ENCODE assay signal across 16 cellular contexts in genomic region chr17:7211512-7212277, GRCh38. TPM values are rescaled to one million over a fixed set of nuclear protein-coding genes. Genes with fewer than 3 reads are reported as not detected.
DNase-seq lines count a peak whose midpoint lies in the region; ATAC-seq and TF ChIP-seq lines count a peak whose summit lies in the region.
"Had no signal": no experiment of that assay in that cellular context is flagged by ENCODE, and none has a peak within 500 bp of the region (broad histone marks: within the 10 kb centered on the region; RNA-seq: fewer than 3 reads in every experiment).

No MANE protein-coding gene starts in this region.

- TF ChIP-seq POLR2A in vagina (IDR thresholded peaks at IDR 0.05), result no peak

- H3K27me3 ChIP-seq in right cardiac atrium (ENCODE audit: control insufficient read depth, insufficient read depth), result no peaks in the 10 kb centered on the region
- H3K27me3 ChIP-seq in heart right ventricle, result no peaks in the 10 kb centered on the region
- no peaks in the 10 kb centered on the region for H3K27me3 ChIP-seq in vagina
- H3K27me3 ChIP-seq: uterus had no signal

- H3K9me3 ChIP-seq in right cardiac atrium (ENCODE audit: control insufficient read depth, low read length) (no peaks in the 10 kb centered on the region), heart right ventricle (no peaks in the 10 kb centered on the region), iPS-18c (ENCODE audit: control insufficient read depth, insufficient read depth, low read length) (no peaks in the 10 kb centered on the region), vagina (no peaks in the 10 kb centered on the region)
- H3K9me3 ChIP-seq: prostate gland, uterus had no signal

- no peak for ATAC-seq in right cardiac atrium
- no peak for ATAC-seq in heart right ventricle
- ATAC-seq in HG02840 (IDR thresholded peaks at IDR 0.05; ENCODE audit: low FRiP score, unreplicated experiment), result no peak
- ATAC-seq in HG02588 (IDR thresholded peaks at IDR 0.05; ENCODE audit: unreplicated experiment), result no peak
- no peak for ATAC-seq in GM19324 (IDR thresholded peaks at IDR 0.05; ENCODE audit: low FRiP score, unreplicated experiment)
- ATAC-seq: activated CD4-positive, CD25-positive, alpha-beta regulatory T cell treated with anti-CD3 and anti-CD28 coated beads, Interleukin-2, amount 50 U/mL, for 24 hours; effector memory CD8-positive, alpha-beta T cell; stimulated activated effector memory CD8-positive, alpha-beta T cell treated with anti-CD3 and anti-CD28 coated beads, Interleukin-12 subunit alpha, Interleukin-12 subunit beta, amount 100 ng/mL, for 72 hours had no signal

- no peak for TF ChIP-seq CTCF in heart right ventricle (IDR thresholded peaks at IDR 0.05)
- TF ChIP-seq CTCF in vagina (IDR thresholded peaks at IDR 0.05), result no peak

- no peaks in the 10 kb centered on the region for H3K4me1 ChIP-seq in right cardiac atrium (ENCODE audit: control insufficient read depth, insufficient read depth, low read length)
- peaks cover 4 to 36% (median 28%) of the 10 kb centered on the region in 9 donors for H3K4me1 ChIP-seq in heart right ventricle
- peaks cover 58% of the 10 kb centered on the region for H3K4me1 ChIP-seq in vagina
- H3K4me1 ChIP-seq: prostate gland had no signal

- DNase-seq in right cardiac atrium (peak in 2 of 3 donors; percentile 48 to 56), heart right ventricle (no peak), caudate nucleus (lab: John Stamatoyannopoulos, UW) (no peak), vagina (ENCODE audit: extremely low spot score in 2 of 2) (no peak)
- DNase-seq: activated T-cell treated with anti-CD3 and anti-CD28 coated beads for 4 hours; effector memory CD8-positive, alpha-beta T cell; GOT3; SW 1271; uterus had no signal

- intact Hi-C loops in right cardiac atrium (cut with DNase I), result no loop called here
- intact Hi-C loops in heart right ventricle (cut with DNase I), result no loop called here
- intact Hi-C loops in vagina (cut with DNase I), result no loop called here

- H3K27ac ChIP-seq in right cardiac atrium (ENCODE audit: low read length), result no peak overlapping the region
- H3K27ac ChIP-seq in heart right ventricle, result no peak overlapping the region
- peak overlapping the region; percentile 36 for H3K27ac ChIP-seq in caudate nucleus (ENCODE audit: low read depth, low read length)
- H3K27ac ChIP-seq in vagina, result no peak overlapping the region
- H3K27ac ChIP-seq: prostate gland had no signal

- H3K4me3 ChIP-seq in right cardiac atrium (ENCODE audit: low read length), result no peak overlapping the region
- peak overlapping the region in 4 of 10 donors; percentile 7 to 30 (median 12) for H3K4me3 ChIP-seq in heart right ventricle
- peak overlapping the region; percentile 58 for H3K4me3 ChIP-seq in iPS-18c (ENCODE audit: insufficient read depth, low read depth, low read length)
- peak overlapping the region; percentile 24 to 29 for H3K4me3 ChIP-seq in vagina
- H3K4me3 ChIP-seq: prostate gland had no signal

- 40% methylated on average over 34 of the region's 36 CpGs for WGBS in right cardiac atrium
- WGBS in heart right ventricle, 2 donors, result 44 to 50% methylated on average over 23 to 36 of the region's 36 CpGs

- H3K36me3 ChIP-seq in heart right ventricle, result no peaks in the 10 kb centered on the region
- no peaks in the 10 kb centered on the region for H3K36me3 ChIP-seq in vagina
- H3K36me3 ChIP-seq: prostate gland, uterus had no signal

RNA-seq across cellular contexts. Expression of gene DLG4, which starts 7.9 kb away (rescaled TPM):
- total RNA-seq in right cardiac atrium (10 to 100 TPM; 28.7 to 36.2 (median 31.5) TPM), heart right ventricle (10 to 100 TPM; 13.0 to 22.1 (median 16.7) TPM), vagina (23.3 TPM)
- polyA plus RNA-seq in right cardiac atrium (23.3 TPM), heart right ventricle (10 to 100 TPM in 1 of 2 donors, 1 to 10 TPM in 1; 5.4 to 27.8 TPM)

RNA-seq across cellular contexts. Expression of gene ACADVL, which starts 8.0 kb away (rescaled TPM):
- total RNA-seq in right cardiac atrium (1,000 to 10,000 TPM in 3 of 4 donors, 100 to 1,000 TPM in 1; 896 to 1,154 (median 1,049) TPM), heart right ventricle (1,000 to 10,000 TPM in 7 of 10 donors, 100 to 1,000 TPM in 3; 951 to 2,054 (median 1,322) TPM), vagina (957 TPM)
- polyA plus RNA-seq in right cardiac atrium (1,142 TPM), heart right ventricle (1,000 to 10,000 TPM in 1 of 2 donors, 100 to 1,000 TPM in 1; 807 to 4,806 TPM)

RNA-seq across cellular contexts. Expression of gene DVL2, which starts 22.6 kb away (rescaled TPM):
- total RNA-seq in right cardiac atrium, result 10 to 100 TPM; 20.0 to 26.1 (median 23.4) TPM
- polyA plus RNA-seq in right cardiac atrium, result 14.6 TPM
- 10 to 100 TPM; 14.1 to 25.6 (median 18.0) TPM for total RNA-seq in heart right ventricle
- polyA plus RNA-seq in heart right ventricle, result 10 to 100 TPM in 1 of 2 donors, 1 to 10 TPM in 1; 10.0 to 23.0 TPM
- 53.0 TPM for total RNA-seq in vagina

RNA-seq across cellular contexts. Expression of gene PHF23, which starts 27.6 kb away (rescaled TPM):
- total RNA-seq in right cardiac atrium (10 to 100 TPM; 22.2 to 30.4 (median 24.5) TPM), heart right ventricle (10 to 100 TPM; 17.7 to 24.5 (median 22.6) TPM), vagina (24.8 TPM)
- polyA plus RNA-seq in right cardiac atrium (18.8 TPM), heart right ventricle (10 to 100 TPM; 16.1 to 25.0 TPM)

RNA-seq across cellular contexts. Expression of gene GABARAP, which starts 30.6 kb away (rescaled TPM):
- total RNA-seq in right cardiac atrium (100 to 1,000 TPM; 492 to 540 (median 522) TPM), heart right ventricle (100 to 1,000 TPM; 440 to 567 (median 501) TPM), vagina (395 TPM)
- polyA plus RNA-seq in right cardiac atrium (741 TPM), heart right ventricle (100 to 1,000 TPM; 540 to 733 TPM)

Comparison
In these comparisons a context has a peak if more than half of its experiments do, and no peak if none do; other contexts are left out.
1. DNase-seq: peak in right cardiac atrium (2 of 3); none in heart right ventricle (0 of 2), caudate nucleus (0 of 61) and vagina (0 of 2).